ENCODE assay signal across 25 cellular contexts in genomic region chr19:48934837-48935236, GRCh38. TPM values are rescaled to one million over a fixed set of nuclear protein-coding genes. Genes with fewer than 3 reads are reported as not detected.
DNase-seq lines count a peak whose midpoint lies in the region; ATAC-seq and TF ChIP-seq lines count a peak whose summit lies in the region.
"Had no signal": no experiment of that assay in that cellular context is flagged by ENCODE, and none has a peak within 500 bp of the region (broad histone marks: within the 10 kb centered on the region; RNA-seq: fewer than 3 reads in every experiment).

No MANE protein-coding gene starts in this region.

- H3K4me1 ChIP-seq in CD4-positive, CD25-positive, alpha-beta regulatory T cell (ENCODE audit: control insufficient read depth, insufficient read depth, low read length, poor library complexity, severe bottlenecking): peaks cover 15% of the 10 kb centered on the region
- peaks cover 8% of the 10 kb centered on the region for H3K4me1 ChIP-seq in mesenchymal stem cell (ENCODE audit: control insufficient read depth, insufficient read depth, low read depth, low read length)
- H3K4me1 ChIP-seq: adrenal gland had no signal

- ATAC-seq in CD4-positive, CD25-positive, alpha-beta regulatory T cell (ENCODE audit: low read depth in 2 of 2): no peak
- no peak for ATAC-seq in HG03521 (IDR thresholded peaks at IDR 0.05; ENCODE audit: unreplicated experiment)
- ATAC-seq in HG03039 (IDR thresholded peaks at IDR 0.05; ENCODE audit: unreplicated experiment): no peak
- ATAC-seq: left cardiac atrium; naive thymus-derived CD4-positive, alpha-beta T cell had no signal

- peaks cover 8% of the 10 kb centered on the region for H3K36me3 Mint-ChIP-seq in CD4-positive, CD25-positive, alpha-beta regulatory T cell

- H3K23ac ChIP-seq in mesenchymal stem cell (ENCODE audit: low read length in 2 of 2): no peak overlapping the region

- H2AK5ac ChIP-seq in mesenchymal stem cell (ENCODE audit: low read length, severe bottlenecking): no peak overlapping the region

- H3K27me3 Mint-ChIP-seq in CD4-positive, CD25-positive, alpha-beta regulatory T cell: peaks cover 5% of the 10 kb centered on the region

- no peak overlapping the region for H3K4me3 ChIP-seq in CD4-positive, CD25-positive, alpha-beta regulatory T cell (ENCODE audit: low read depth, low read length)
- H3K4me3 ChIP-seq in WERI-Rb-1 (ENCODE audit: low read depth, low read length) (no peak overlapping the region), mesenchymal stem cell (ENCODE audit: insufficient read depth in 1 of 2, low read depth in 1 of 2, low read length in 2 of 2) (no peak overlapping the region), dorsolateral prefrontal cortex (no peak overlapping the region)
- H3K4me3 ChIP-seq: adrenal gland, PC-9 had no signal

- H3K4me3 Mint-ChIP-seq in CD4-positive, CD25-positive, alpha-beta regulatory T cell: peak overlapping the region in 3 of 4 donors; percentile 15 to 31 (median 26)
- H3K4me3 Mint-ChIP-seq: activated CD4-positive, alpha-beta T cell treated with anti-CD3 and anti-CD28 coated beads, Interleukin-2, amount 10 ng/mL, durations not matched to agents 24 days and 14 days had no signal

- no peak overlapping the region for H2BK120ac ChIP-seq in mesenchymal stem cell (ENCODE audit: low read depth, low read length)

- in situ Hi-C loops in GM13977 (cut with MboI; ENCODE audit: low pct_unique_long_range_greater_than_20kb, low sequenced_read_pairs, unreplicated experiment): no loop called here

- peak overlapping the region; percentile 22 for H4K91ac ChIP-seq in mesenchymal stem cell (ENCODE audit: low read length)

- no peak overlapping the region for H3K4ac ChIP-seq in mesenchymal stem cell (ENCODE audit: low read depth in 1 of 2, low read length in 2 of 2)

- no peak overlapping the region for H3K4me2 ChIP-seq in mesenchymal stem cell (ENCODE audit: low read length, poor library complexity, severe bottlenecking)

- WGBS in mesenchymal stem cell: 71% methylated on average over 19 of the region's 19 CpGs

- no peak overlapping the region for H3K9ac ChIP-seq in mesenchymal stem cell (ENCODE audit: low read length)

- H3K9me3 ChIP-seq in CD4-positive, CD25-positive, alpha-beta regulatory T cell (ENCODE audit: control insufficient read depth in 2 of 2, low read length in 2 of 2): no peaks in the 10 kb centered on the region
- H3K9me3 ChIP-seq in WERI-Rb-1 (ENCODE audit: severe bottlenecking) (no peaks in the 10 kb centered on the region), mesenchymal stem cell (ENCODE audit: control insufficient read depth, low read length) (no peaks in the 10 kb centered on the region)
- H3K9me3 ChIP-seq: adrenal gland had no signal

- no peak overlapping the region for H2BK15ac ChIP-seq in mesenchymal stem cell (ENCODE audit: low read depth, poor library complexity, severe bottlenecking)

- H3K27me3 ChIP-seq in CD4-positive, CD25-positive, alpha-beta regulatory T cell (ENCODE audit: control insufficient read depth, insufficient read depth, low read length): no peaks in the 10 kb centered on the region
- H3K27me3 ChIP-seq in WERI-Rb-1 (ENCODE audit: insufficient read depth, low read depth, severe bottlenecking) (no peaks in the 10 kb centered on the region), mesenchymal stem cell (ENCODE audit: control insufficient read depth in 1 of 2, insufficient read depth in 1 of 2, low read length in 2 of 2) (peaks cover 0 to 9% of the 10 kb centered on the region in 2 experiments), dorsolateral prefrontal cortex (no peaks in the 10 kb centered on the region)
- H3K27me3 ChIP-seq: adrenal gland had no signal

- no peak overlapping the region for H4K8ac ChIP-seq in mesenchymal stem cell (ENCODE audit: low read length)

- no peaks in the 10 kb centered on the region for H3K79me1 ChIP-seq in mesenchymal stem cell (replicated peaks; ENCODE audit: low read length, poor library complexity, severe bottlenecking)

- H3K14ac ChIP-seq in mesenchymal stem cell (ENCODE audit: low read length in 2 of 2): no peak overlapping the region

- intact Hi-C loops in dorsolateral prefrontal cortex (cut with DNase I): no loop called here

- no peak overlapping the region for H3K27ac Mint-ChIP-seq in CD4-positive, CD25-positive, alpha-beta regulatory T cell
- H3K27ac Mint-ChIP-seq: activated CD4-positive, alpha-beta T cell treated with anti-CD3 and anti-CD28 coated beads, Interleukin-2, amount 10 ng/mL, durations not matched to agents 24 days and 14 days had no signal

- no peak overlapping the region for H2BK5ac ChIP-seq in mesenchymal stem cell (ENCODE audit: low read depth, low read length, poor library complexity, severe bottlenecking)

- DNase-seq in CD4-positive, CD25-positive, alpha-beta regulatory T cell: no peak
- DNase-seq in GM13977 (ENCODE audit: low spot score) (peak; percentile 9), WERI-Rb-1 (peak; percentile 43), mesenchymal stem cell (no peak), NCI-H2196 (lab: John Stamatoyannopoulos, UW; ENCODE audit: unreplicated experiment) (no peak), dorsolateral prefrontal cortex (no peak)
- DNase-seq: activated CD4-positive, alpha-beta T cell treated with anti-CD3 and anti-CD28 coated beads, Interleukin-2, amount 10 ng/mL, durations not matched to agents 24 days and 14 days; activated effector memory CD4-positive, alpha-beta T cell treated with Interleukin-2 at 50 U/mL for 16 hours; adrenal gland; cortex of kidney; DMS153; GF-D8; left cardiac atrium; naive thymus-derived CD4-positive, alpha-beta T cell; NCI-H1092 treated with DMSO at 0.1 percent for 48 hours; NCI-H2029 treated with DMSO at 0.1 percent for 48 hours; NCI-H446; PC-9 had no signal

- no peak overlapping the region for H3K18ac ChIP-seq in mesenchymal stem cell (ENCODE audit: low read depth in 1 of 2, low read length in 2 of 2)

- H3K9me3 Mint-ChIP-seq in CD4-positive, CD25-positive, alpha-beta regulatory T cell: peaks cover 0 to 4% (median 0%) of the 10 kb centered on the region in 7 donors
- H3K9me3 Mint-ChIP-seq: activated CD4-positive, alpha-beta T cell treated with anti-CD3 and anti-CD28 coated beads, Interleukin-2, amount 10 ng/mL, durations not matched to agents 24 days and 14 days; naive thymus-derived CD4-positive, alpha-beta T cell had no signal

- H2BK12ac ChIP-seq in mesenchymal stem cell (ENCODE audit: low read length in 2 of 2): no peak overlapping the region

- H3K36me3 ChIP-seq in CD4-positive, CD25-positive, alpha-beta regulatory T cell (ENCODE audit: control insufficient read depth, insufficient read depth, low read length): no peaks in the 10 kb centered on the region
- H3K36me3 ChIP-seq in WERI-Rb-1: no peaks in the 10 kb centered on the region
- H3K36me3 ChIP-seq in mesenchymal stem cell (ENCODE audit: control insufficient read depth in 1 of 2, insufficient read depth in 2 of 2, low read depth in 1 of 2, low read length in 2 of 2): no peaks in the 10 kb centered on the region
- H3K36me3 ChIP-seq: adrenal gland had no signal

- peaks cover 4 to 12% (median 9%) of the 10 kb centered on the region in 4 donors for H3K4me1 Mint-ChIP-seq in CD4-positive, CD25-positive, alpha-beta regulatory T cell

- H3K27ac ChIP-seq in CD4-positive, CD25-positive, alpha-beta regulatory T cell (ENCODE audit: insufficient read depth, low read length, poor library complexity, severe bottlenecking): no peak overlapping the region
- no peak overlapping the region for H3K27ac ChIP-seq in WERI-Rb-1
- no peak overlapping the region for H3K27ac ChIP-seq in mesenchymal stem cell (ENCODE audit: low read length, poor library complexity, severe bottlenecking)
- peak overlapping the region in 1 of 59 donors; percentile 81 for H3K27ac ChIP-seq in dorsolateral prefrontal cortex
- H3K27ac ChIP-seq: adrenal gland, PC-9 had no signal

- TF ChIP-seq CTCF in GM13977 (IDR thresholded peaks at IDR 0.05; ENCODE audit: extremely low read depth, insufficient read depth, missing control alignments) (no peak), WERI-Rb-1 (IDR thresholded peaks at IDR 0.05; ENCODE audit: low read depth, low read length) (no peak), dorsolateral prefrontal cortex (IDR thresholded peaks at IDR 0.05 in 54 of 56, conservative IDR thresholded peaks at IDR 0.05 in 2 of 56; ENCODE audit: low read depth in 1 of 56, partially characterized antibody in 56 of 56) (no peak)

- no peak overlapping the region for H2AFZ ChIP-seq in mesenchymal stem cell (ENCODE audit: low read depth, low read length)
- H2AFZ ChIP-seq: PC-9 had no signal

RNA-seq across cellular contexts. Expression of gene DHDH, which starts 1.3 kb away (rescaled TPM):
- total RNA-seq in CD4-positive, CD25-positive, alpha-beta regulatory T cell: not detected
- polyA plus RNA-seq in CD4-positive, CD25-positive, alpha-beta regulatory T cell: 1 to 10 TPM in 2 of 4 donors, under 1 TPM in 2; 0.68 to 2.4 (median 1.1) TPM
- polyA plus RNA-seq in mesenchymal stem cell (2013, experiment 1 of 2): not detected
- 0.04 TPM for polyA plus RNA-seq in mesenchymal stem cell (2013, experiment 2 of 2)
- 1 to 10 TPM in 102 of 120 experiments, under 1 TPM in 8, not detected in 10; 0.60 to 6.2 (median 2.2) TPM for total RNA-seq in dorsolateral prefrontal cortex
- total RNA-seq: left cardiac atrium; posterior vena cava; T-helper 1 cell treated with Interleukin-12 subunit alpha and Interleukin-12 subunit beta and Interleukin-4 antibody, amounts not matched to agents 30 ng/mL and 1 ng/mL, for 36 hours had no signal

RNA-seq across cellular contexts. Expression of gene BAX, which starts 19.8 kb away (rescaled TPM):
- total RNA-seq in CD4-positive, CD25-positive, alpha-beta regulatory T cell: 92.8 TPM
- 10 to 100 TPM; 47.9 to 73.1 (median 61.1) TPM for polyA plus RNA-seq in CD4-positive, CD25-positive, alpha-beta regulatory T cell
- 119 TPM for polyA plus RNA-seq in mesenchymal stem cell (2013, experiment 1 of 2)
- 110 TPM for polyA plus RNA-seq in mesenchymal stem cell (2013, experiment 2 of 2)
- 10 to 100 TPM; 24.4 to 60.6 (median 39.2) TPM for total RNA-seq in dorsolateral prefrontal cortex

RNA-seq across cellular contexts. Expression of gene FTL, which starts 30.3 kb away (rescaled TPM):
- 575 TPM for total RNA-seq in CD4-positive, CD25-positive, alpha-beta regulatory T cell
- 1,000 to 10,000 TPM; 4,061 to 5,675 (median 4,823) TPM for polyA plus RNA-seq in CD4-positive, CD25-positive, alpha-beta regulatory T cell
- 12,810 TPM for polyA plus RNA-seq in mesenchymal stem cell (2013, experiment 1 of 2)
- 12,668 TPM for polyA plus RNA-seq in mesenchymal stem cell (2013, experiment 2 of 2)
- total RNA-seq in dorsolateral prefrontal cortex: 1,000 to 10,000 TPM in 102 of 120 experiments, 100 to 1,000 TPM in 18; 795 to 2,828 (median 1,249) TPM

RNA-seq across cellular contexts. Expression of gene NUCB1, which starts 34.7 kb away (rescaled TPM):
- total RNA-seq in CD4-positive, CD25-positive, alpha-beta regulatory T cell: 133 TPM
- 10 to 100 TPM; 72.8 to 99.3 (median 86.4) TPM for polyA plus RNA-seq in CD4-positive, CD25-positive, alpha-beta regulatory T cell
- polyA plus RNA-seq in mesenchymal stem cell (2013, experiment 1 of 2): 185 TPM
- 179 TPM for polyA plus RNA-seq in mesenchymal stem cell (2013, experiment 2 of 2)
- total RNA-seq in dorsolateral prefrontal cortex: 100 to 1,000 TPM; 123 to 249 (median 172) TPM

RNA-seq across cellular contexts. Expression of gene TULP2, which starts 36.3 kb away (rescaled TPM):
- total RNA-seq in CD4-positive, CD25-positive, alpha-beta regulatory T cell: not detected
- polyA plus RNA-seq in CD4-positive, CD25-positive, alpha-beta regulatory T cell: not detected
- polyA plus RNA-seq in mesenchymal stem cell (2013, experiment 1 of 2): 0.01 TPM
- polyA plus RNA-seq in mesenchymal stem cell (2013, experiment 2 of 2): not detected
- total RNA-seq in dorsolateral prefrontal cortex: 1 to 10 TPM in 98 of 120 experiments, under 1 TPM in 20, not detected in 2; 0.28 to 7.6 (median 2.2) TPM
- total RNA-seq: activated CD4-positive, alpha-beta T cell treated with anti-CD3 and anti-CD28 coated beads, Interleukin-2, amount 10 ng/mL, durations not matched to agents 24 days and 14 days; bronchial epithelial cell; mesenteric fat pad; naive thymus-derived CD4-positive, alpha-beta T cell; PC-9; T-helper 1 cell treated with Interleukin-12 subunit alpha and Interleukin-12 subunit beta and Interleukin-4 antibody, amounts not matched to agents 30 ng/mL and 1 ng/mL, for 36 hours; urinary bladder had no signal
- polyA plus RNA-seq: naive thymus-derived CD4-positive, alpha-beta T cell had no signal

Comparison
In these comparisons a context has a peak if more than half of its experiments do, and no peak if none do; other contexts are left out.
1. DNase-seq: peak in GM13977 (single experiment) and WERI-Rb-1 (single experiment); none in CD4-positive, CD25-positive, alpha-beta regulatory T cell (0 of 3), mesenchymal stem cell (single experiment), NCI-H2196 (single experiment) and dorsolateral prefrontal cortex (0 of 10).